ENCODE assay signal across 9 cellular contexts in the genomic region with DNA sequence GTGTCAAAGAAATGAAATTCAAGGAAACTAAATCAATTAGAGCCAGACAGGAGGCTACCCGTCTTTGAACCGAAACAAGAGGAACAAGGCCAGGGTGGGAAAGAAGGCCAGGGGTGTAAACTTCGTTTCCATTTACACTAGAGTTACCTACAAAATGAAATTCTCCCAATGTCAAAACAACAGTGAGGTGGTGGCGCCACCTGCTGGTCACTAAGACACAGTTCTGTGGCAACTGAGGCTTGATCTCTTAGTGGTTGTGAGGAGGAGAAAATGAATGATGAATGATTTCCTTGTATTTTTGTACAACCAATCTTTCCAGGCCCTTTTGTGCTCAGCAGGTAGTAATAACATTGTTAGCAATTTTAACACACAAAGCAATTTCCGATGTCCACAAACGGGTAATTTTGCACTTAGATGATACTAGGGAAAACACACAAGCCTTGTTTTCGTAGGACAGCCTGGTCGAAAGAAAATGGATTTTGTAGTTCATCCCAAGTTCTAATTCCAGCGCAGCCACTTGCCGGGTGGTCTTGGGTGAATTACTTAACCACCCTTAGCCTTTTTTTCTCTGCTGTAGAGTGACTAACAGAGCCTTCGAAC. TPM values are rescaled to one million over a fixed set of nuclear protein-coding genes. Genes with fewer than 3 reads are reported as not detected.
DNase-seq lines count a peak whose midpoint lies in the region; ATAC-seq and TF ChIP-seq lines count a peak whose summit lies in the region.
"Had no signal": no experiment of that assay in that cellular context is flagged by ENCODE, and none has a peak within 500 bp of the region (broad histone marks: within the 10 kb centered on the region; RNA-seq: fewer than 3 reads in every experiment).

No MANE protein-coding gene starts in this region.

- POLR2A ChIA-PET in naive thymus-derived CD8-positive, alpha-beta T cell (lab: Charles Lee), result no interaction called here

- H3K27ac ChIP-seq in 22Rv1, result no peak overlapping the region
- H3K27ac ChIP-seq in OCI-LY1 (ENCODE audit: low read depth, low read length, poor library complexity, severe bottlenecking), result no peak overlapping the region
- H3K27ac ChIP-seq: skin epidermis had no signal

- no peak overlapping the region for H3K4me3 ChIP-seq in OCI-LY1 (ENCODE audit: low read depth, low read length, poor library complexity, severe bottlenecking)
- H3K4me3 ChIP-seq: skin epidermis had no signal

- ATAC-seq in GM18502 (IDR thresholded peaks at IDR 0.05; ENCODE audit: poor library complexity, unreplicated experiment) (peak; percentile 78), esophagus mucosa (peak; percentile 67)
- ATAC-seq in naive thymus-derived CD8-positive, alpha-beta T cell, result peak; percentile 77 to 87
- peak; percentile 73 for ATAC-seq in stimulated activated effector memory CD8-positive, alpha-beta T cell treated with anti-CD3 and anti-CD28 coated beads, Interleukin-12 subunit alpha, Interleukin-12 subunit beta, amount 100 ng/mL, for 72 hours

- no peak overlapping the region for H3K4me3 Mint-ChIP-seq in naive thymus-derived CD8-positive, alpha-beta T cell
- no peak overlapping the region for H3K4me3 Mint-ChIP-seq in stimulated activated effector memory CD8-positive, alpha-beta T cell treated with anti-CD3 and anti-CD28 coated beads, Interleukin-12 subunit alpha, Interleukin-12 subunit beta, amount 100 ng/mL, for 72 hours

- no peak overlapping the region for H3K4me2 ChIP-seq in OCI-LY1 (ENCODE audit: low read length)

- H3K79me2 ChIP-seq in OCI-LY1 (ENCODE audit: insufficient read depth, low read length), result no peaks in the 10 kb centered on the region

- H3K4me1 Mint-ChIP-seq in naive thymus-derived CD8-positive, alpha-beta T cell, result peaks cover 0 to 4% (median 3%) of the 10 kb centered on the region in 4 donors
- H3K4me1 Mint-ChIP-seq in stimulated activated effector memory CD8-positive, alpha-beta T cell treated with anti-CD3 and anti-CD28 coated beads, Interleukin-12 subunit alpha, Interleukin-12 subunit beta, amount 100 ng/mL, for 72 hours, result no peaks in the 10 kb centered on the region

- TF ChIP-seq CTCF in 22Rv1 (IDR thresholded peaks at IDR 0.05) (peak; percentile 84), OCI-LY1 (IDR thresholded peaks at IDR 0.05; ENCODE audit: low read length) (peak; percentile 86)

- H3K9ac ChIP-seq in OCI-LY1 (ENCODE audit: low read length), result no peak overlapping the region

- no peaks in the 10 kb centered on the region for H3K4me1 ChIP-seq in OCI-LY1 (ENCODE audit: insufficient read depth, low read length, severe bottlenecking)

- no peaks in the 10 kb centered on the region for H3K36me3 ChIP-seq in OCI-LY1 (ENCODE audit: insufficient read depth, low read length)

- H3F3A ChIP-seq in OCI-LY1 (ENCODE audit: insufficient read depth, low read length), result no peaks in the 10 kb centered on the region

- H3K36me3 Mint-ChIP-seq in naive thymus-derived CD8-positive, alpha-beta T cell, result no peaks in the 10 kb centered on the region
- H3K36me3 Mint-ChIP-seq in stimulated activated effector memory CD8-positive, alpha-beta T cell treated with anti-CD3 and anti-CD28 coated beads, Interleukin-12 subunit alpha, Interleukin-12 subunit beta, amount 100 ng/mL, for 72 hours, result no peaks in the 10 kb centered on the region

- DNase-seq in HuH-7.5 (ENCODE audit: low spot score), result peak; percentile 16
- DNase-seq in activated CD8-positive, alpha-beta memory T cell treated with anti-CD3 and anti-CD28 coated beads, Interleukin-2, amount 50 U/mL, for 48 hours, result peak; percentile 88
- peak; percentile 35 to 83 (median 67) for DNase-seq in naive thymus-derived CD8-positive, alpha-beta T cell
- peak; percentile 45 to 74 for DNase-seq in stimulated activated effector memory CD8-positive, alpha-beta T cell treated with anti-CD3 and anti-CD28 coated beads, Interleukin-12 subunit alpha, Interleukin-12 subunit beta, amount 100 ng/mL, for 72 hours (ENCODE audit: low spot score in 2 of 2)

- H3K27me3 ChIP-seq in OCI-LY1 (ENCODE audit: insufficient read depth, low read length), result no peaks in the 10 kb centered on the region

- no peaks in the 10 kb centered on the region for H3K9me3 ChIP-seq in OCI-LY1 (ENCODE audit: low read length)

- no peaks in the 10 kb centered on the region for H4K20me1 ChIP-seq in OCI-LY1 (ENCODE audit: insufficient read depth, low read length)

- no peaks in the 10 kb centered on the region for H3K9me2 ChIP-seq in OCI-LY1 (ENCODE audit: low read depth, low read length)

- H3K27ac Mint-ChIP-seq in naive thymus-derived CD8-positive, alpha-beta T cell, result peak overlapping the region in 1 of 10 donors; percentile 25
- H3K27ac Mint-ChIP-seq in stimulated activated effector memory CD8-positive, alpha-beta T cell treated with anti-CD3 and anti-CD28 coated beads, Interleukin-12 subunit alpha, Interleukin-12 subunit beta, amount 100 ng/mL, for 72 hours, result no peak overlapping the region

- H2AFZ ChIP-seq in OCI-LY1 (ENCODE audit: low read length), result no peak overlapping the region

- peaks cover 0 to 7% (median 5%) of the 10 kb centered on the region in 5 donors for H3K27me3 Mint-ChIP-seq in naive thymus-derived CD8-positive, alpha-beta T cell

- H3K9me3 Mint-ChIP-seq in naive thymus-derived CD8-positive, alpha-beta T cell, result no peaks in the 10 kb centered on the region
- no peaks in the 10 kb centered on the region for H3K9me3 Mint-ChIP-seq in stimulated activated effector memory CD8-positive, alpha-beta T cell treated with anti-CD3 and anti-CD28 coated beads, Interleukin-12 subunit alpha, Interleukin-12 subunit beta, amount 100 ng/mL, for 72 hours

RNA-seq across cellular contexts. Expression of a gene that starts 54.8 kb away (rescaled TPM):
- 167 TPM for total RNA-seq in esophagus mucosa
- 100 to 1,000 TPM; 199 to 211 TPM for total RNA-seq in naive thymus-derived CD8-positive, alpha-beta T cell
- polyA plus RNA-seq in naive thymus-derived CD8-positive, alpha-beta T cell, result 100 to 1,000 TPM; 566 to 661 (median 623) TPM

Comparison
In these comparisons a context has a peak if more than half of its experiments do, and no peak if none do; other contexts are left out.
1. DNase-seq: peak in every context shown above with its lines; median percentile 88 in activated CD8-positive, alpha-beta memory T cell treated with anti-CD3 and anti-CD28 coated beads, Interleukin-2, amount 50 U/mL, for 48 hours; 67 in naive thymus-derived CD8-positive, alpha-beta T cell; 60 in stimulated activated effector memory CD8-positive, alpha-beta T cell treated with anti-CD3 and anti-CD28 coated beads, Interleukin-12 subunit alpha, Interleukin-12 subunit beta, amount 100 ng/mL, for 72 hours; 16 in HuH-7.5.